ENCODE assay signal across 17 cellular contexts in genomic region chr1:230243583-230244377, GRCh38.
DNase-seq lines count a peak whose midpoint lies in the region; ATAC-seq and TF ChIP-seq lines count a peak whose summit lies in the region.
"Had no signal": no experiment of that assay in that cellular context is flagged by ENCODE, and none has a peak within 500 bp of the region (broad histone marks: within the 10 kb centered on the region; RNA-seq: fewer than 3 reads in every experiment).

No MANE protein-coding gene starts in this region.

- DNase-seq in AG08395 (ENCODE audit: low spot score) (peak; percentile 9), HCEC 1CT (peak; percentile 55), astrocyte of the spinal cord (ENCODE audit: low read depth, low spot score) (peak; percentile 62), islet precursor cell (peak; percentile 58), Kasumi-1 (lab: John Stamatoyannopoulos, UW) (no peak), G401 (ENCODE audit: low spot score) (no peak)
- no peak for DNase-seq in stimulated activated CD4-positive, alpha-beta T cell treated with anti-CD3 and anti-CD28 coated beads, Interleukin-2, amount 100 ng/mL, for 24 hours
- DNase-seq: activated CD4-positive, alpha-beta T cell treated with anti-CD3 and anti-CD28 coated beads, Interleukin-2, amount 50 U/mL, for 4 hours; aorta; left ventricle myocardium inferior; naive B cell; NCI-H2029; NCI-H524 had no signal

- in situ Hi-C loops in astrocyte of the spinal cord (cut with HindIII; ENCODE audit: low sequenced_read_pairs) = no loop called here
- in situ Hi-C loops in G401 (cut with HindIII; ENCODE audit: low sequenced_read_pairs) = no loop called here

- no peak for TF ChIP-seq CTCF in astrocyte of the spinal cord (IDR thresholded peaks at IDR 0.05; ENCODE audit: low read depth, low read length)

- H3K4me3 ChIP-seq in astrocyte of the spinal cord (ENCODE audit: low read depth, low read length) = no peak overlapping the region
- H3K4me3 ChIP-seq: BLaER1, dorsolateral prefrontal cortex, left ventricle myocardium inferior, SK-N-MC had no signal

- no peak for ATAC-seq in HG03432 (IDR thresholded peaks at IDR 0.05; ENCODE audit: unreplicated experiment)

Comparison
In these comparisons a context has a peak if more than half of its experiments do, and no peak if none do; other contexts are left out.
1. DNase-seq: peak in AG08395 (single experiment), HCEC 1CT (single experiment), astrocyte of the spinal cord (single experiment) and islet precursor cell (single experiment); none in Kasumi-1 (0 of 2), G401 (single experiment) and stimulated activated CD4-positive, alpha-beta T cell treated with anti-CD3 and anti-CD28 coated beads, Interleukin-2, amount 100 ng/mL, for 24 hours (0 of 2).